Comparison of ENCODE assay signal across 8 cellular contexts in the genomic region with DNA sequence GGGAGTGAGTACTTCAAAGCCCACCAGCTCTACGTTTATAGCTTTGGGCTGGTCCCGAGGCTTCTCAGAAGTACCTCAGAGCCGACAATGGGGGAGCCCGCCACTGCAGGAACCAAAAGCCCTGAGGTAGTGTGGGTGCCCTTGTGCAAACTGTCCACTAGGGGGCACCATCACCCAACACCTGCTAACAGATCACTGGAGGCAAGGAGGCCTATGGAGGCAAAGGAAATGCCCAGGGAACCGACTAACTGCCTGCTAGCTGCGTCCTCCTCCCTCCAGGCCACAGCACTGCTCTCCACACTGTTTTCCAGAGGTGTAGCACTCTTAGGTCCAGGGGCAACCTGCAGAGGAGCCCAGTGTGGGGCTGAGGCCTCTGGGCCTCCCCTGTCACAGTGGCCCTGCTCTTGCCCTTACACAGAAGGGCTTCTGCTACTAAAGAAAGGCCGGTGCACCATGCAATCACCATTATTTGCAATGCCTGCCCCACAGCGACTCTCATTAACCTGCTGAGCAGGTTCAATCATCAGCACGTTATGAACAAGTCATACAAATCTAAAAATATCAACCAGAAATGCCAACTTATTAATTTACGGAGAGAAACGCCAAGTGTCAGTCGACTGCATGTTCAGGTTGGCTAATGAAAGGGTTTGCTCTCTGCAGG.
DNase-seq lines count a peak whose midpoint lies in the region; ATAC-seq and TF ChIP-seq lines count a peak whose summit lies in the region.

No MANE protein-coding gene starts in this region.

- no peak overlapping the region for H4K91ac ChIP-seq in trophoblast cell (ENCODE audit: low read depth, low read length)

- TF ChIP-seq CTCF in upper lobe of right lung (IDR thresholded peaks at IDR 0.05) = peak; percentile 96

- no CpG with 5 or more reads among the region's 12 CpGs for WGBS in trophoblast cell (ENCODE audit: extremely low coverage, insufficient coverage, insufficient read length)

- H4K12ac ChIP-seq in trophoblast cell (ENCODE audit: low read depth, low read length) = no peak overlapping the region

- H3K36me3 ChIP-seq in MG63 (no peaks in the 10 kb centered on the region), trophoblast cell (ENCODE audit: control insufficient read depth in 1 of 2, insufficient read depth in 2 of 2, low read length in 2 of 2) (peaks cover 0 to 11% of the 10 kb centered on the region in 2 experiments), upper lobe of right lung (no peaks in the 10 kb centered on the region)

- no peak overlapping the region for H3K4me2 ChIP-seq in trophoblast cell (ENCODE audit: low read length)

- H3K4me3 ChIP-seq in MG63 (no peak overlapping the region), trophoblast cell (ENCODE audit: low read depth, low read length) (no peak overlapping the region), upper lobe of right lung (no peak overlapping the region)

- H4K8ac ChIP-seq in trophoblast cell (ENCODE audit: low read depth, low read length) = no peak overlapping the region

- no peaks in the 10 kb centered on the region for H3K79me2 ChIP-seq in trophoblast cell (ENCODE audit: control insufficient read depth, insufficient read depth, low read length, poor library complexity)

- no peak overlapping the region for H3K23ac ChIP-seq in trophoblast cell (ENCODE audit: low read length)

- no peak overlapping the region for H2BK120ac ChIP-seq in trophoblast cell (ENCODE audit: insufficient read depth, low read length, poor library complexity)

- peaks cover 0 to 3% of the 10 kb centered on the region in 2 experiments for H3K4me1 ChIP-seq in trophoblast cell (ENCODE audit: control insufficient read depth in 1 of 2, insufficient read depth in 2 of 2, low read length in 2 of 2)
- peaks cover 7% of the 10 kb centered on the region for H3K4me1 ChIP-seq in upper lobe of right lung

- no peak overlapping the region for H2AFZ ChIP-seq in trophoblast cell (ENCODE audit: insufficient read depth, low read length, poor library complexity)

- H3K27ac ChIP-seq in trophoblast cell (ENCODE audit: low read depth, low read length) = no peak overlapping the region
- no peak overlapping the region for H3K27ac ChIP-seq in upper lobe of right lung

- intact Hi-C loops in upper lobe of right lung (cut with DNase I) = no loop called here

- no peaks in the 10 kb centered on the region for H3K79me1 ChIP-seq in trophoblast cell (ENCODE audit: low read length)

- H3K9me3 ChIP-seq in MG63 (no peaks in the 10 kb centered on the region), trophoblast cell (ENCODE audit: insufficient read depth, low read depth, low read length) (no peaks in the 10 kb centered on the region), upper lobe of right lung (no peaks in the 10 kb centered on the region)

- no peak overlapping the region for H3K14ac ChIP-seq in trophoblast cell (ENCODE audit: low read length)

- H3K9ac ChIP-seq in trophoblast cell (ENCODE audit: low read length) = no peak overlapping the region

- H3K27me3 ChIP-seq in MG63 = no peaks in the 10 kb centered on the region
- H3K27me3 ChIP-seq in trophoblast cell (ENCODE audit: insufficient read depth, low read length) = no peaks in the 10 kb centered on the region
- no peaks in the 10 kb centered on the region for H3K27me3 ChIP-seq in upper lobe of right lung

- peak; percentile 88 for DNase-seq in GM03348 (ENCODE audit: low spot score)
- DNase-seq in HCEC 1CT = peak; percentile 58
- DNase-seq in MG63 = peak; percentile 56
- peak; percentile 64 for DNase-seq in SIG-M5 treated with dmso at 0.1 percent for 504 hours (lab: John Stamatoyannopoulos, UW; ENCODE audit: unreplicated experiment)
- DNase-seq in activated gamma-delta T cell treated with anti-CD3 and anti-CD28 coated beads, Interleukin-2, amount 50 U/mL, for 16 hours (ENCODE audit: low read depth) = peak; percentile 38
- peak; percentile 51 for DNase-seq in globus pallidus (ENCODE audit: low spot score)
- peak; percentile 71 to 91 for DNase-seq in trophoblast cell
- peak; percentile 83 for DNase-seq in upper lobe of right lung

- H3K18ac ChIP-seq in trophoblast cell (ENCODE audit: low read length) = no peak overlapping the region

- no peak overlapping the region for H3K4ac ChIP-seq in trophoblast cell (ENCODE audit: low read depth, low read length)

- H2AK5ac ChIP-seq in trophoblast cell (ENCODE audit: low read length) = no peak overlapping the region

- no peak overlapping the region for H2BK12ac ChIP-seq in trophoblast cell (ENCODE audit: low read length)

- H2BK5ac ChIP-seq in trophoblast cell (ENCODE audit: low read depth, low read length, poor library complexity) = no peak overlapping the region

- peak; percentile 96 for ATAC-seq in upper lobe of right lung

Comparison
In these comparisons a context has a peak if more than half of its experiments do, and no peak if none do; other contexts are left out.
1. DNase-seq: peak in every context shown above with its lines; median percentile 88 in GM03348; 83 in upper lobe of right lung; 81 in trophoblast cell; 64 in SIG-M5 treated with dmso at 0.1 percent for 504 hours; 58 in HCEC 1CT; 56 in MG63; 51 in globus pallidus; 38 in activated gamma-delta T cell treated with anti-CD3 and anti-CD28 coated beads, Interleukin-2, amount 50 U/mL, for 16 hours.